In genomic region chr1:185853739-185854138, GRCh38 we compare ENCODE assay signal across 23 cellular contexts.
DNase-seq lines count a peak whose midpoint lies in the region; ATAC-seq, FAIRE-seq and TF ChIP-seq lines count a peak whose summit lies in the region.
"Had no signal": no experiment of that assay in that cellular context is flagged by ENCODE, and none has a peak within 500 bp of the region (broad histone marks: within the 10 kb centered on the region; RNA-seq: fewer than 3 reads in every experiment).

No MANE protein-coding gene starts in this region.

- H3K4me2 ChIP-seq in A549 = peak overlapping the region; percentile 48
- H3K4me2 ChIP-seq: KMS-11 had no signal

- no peak for TF ChIP-seq RAD21 in A549 (conservative IDR thresholded peaks at IDR 0.05 in 1 of 2, IDR thresholded peaks at IDR 0.05 in 1 of 2)

- TF ChIP-seq CTCF in A549 (IDR thresholded peaks at IDR 0.05) = no peak

- POLR2A ChIA-PET in A549 (lab: Yijun Ruan, JAX) = no interaction called here

- peak in 1 of 2 experiments; percentile 12 for DNase-seq in A549 (ENCODE audit: low read depth in 1 of 2, low spot score in 1 of 2)
- DNase-seq in HCEC 1CT = peak; percentile 51
- peak; percentile 58 for DNase-seq in amniotic epithelial cell (ENCODE audit: low read depth)
- DNase-seq in fibroblast of the conjunctiva (ENCODE audit: low read depth) = peak; percentile 52
- DNase-seq in cerebellum (ENCODE audit: low spot score) = no peak
- DNase-seq: ACHN; activated CD4-positive, alpha-beta T cell treated with anti-CD3 and anti-CD28 coated beads, Interleukin-2, amount 10 ng/mL, durations not matched to agents 7 days and 5 days; activated T-cell treated with anti-CD3 and anti-CD28 coated beads, Interleukin-2, amount 50 U/mL, for 4 hours; DMS79 treated with DMSO at 0.1 percent for 48 hours; effector CD4-positive, alpha-beta T cell; glutamatergic neuron; midbrain; NCI-H1930; NCI-H82; RPMI8226; stimulated activated CD4-positive, alpha-beta T cell treated with anti-CD3 and anti-CD28 coated beads, Interleukin-12 subunit alpha, Interleukin-12 subunit beta, amount 100 ng/mL, for 4 hours; substantia nigra had no signal

- no peak for TF ChIP-seq POLR2A in A549 (IDR thresholded peaks at IDR 0.05; ENCODE audit: low read length)

- ATAC-seq in A549 (no peak; a peak in 2 of 6 replicates), GM18511 (IDR thresholded peaks at IDR 0.05; ENCODE audit: unreplicated experiment) (no peak), GM18858 (IDR thresholded peaks at IDR 0.05; ENCODE audit: unreplicated experiment) (no peak), GM19452 (IDR thresholded peaks at IDR 0.05; ENCODE audit: unreplicated experiment) (no peak)
- ATAC-seq: activated T-cell treated with anti-CD3 and anti-CD28 coated beads, Interleukin-2, amount 50 U/mL, for 4 hours had no signal

- H3K9me3 ChIP-seq in A549 = no peaks in the 10 kb centered on the region

- no peak for FAIRE-seq in A549 (lab: Jason Lieb, UNC)
- FAIRE-seq: GM12891, islet of Langerhans had no signal

- TF ChIP-seq EP300 in A549 (IDR thresholded peaks at IDR 0.05) = no peak

- peaks cover 29% of the 10 kb centered on the region for H3K4me1 ChIP-seq in A549

- CTCF ChIA-PET in A549 (lab: Yijun Ruan, JAX) = no interaction called here

- no peak overlapping the region for H3K4me3 ChIP-seq in A549

- no peak overlapping the region for H3K27ac ChIP-seq in A549
- H3K27ac ChIP-seq: KMS-11 had no signal

- 8% methylated on average over 1 of the region's 1 CpG for WGBS in A549 (ENCODE audit: missing lambda C conversion rate)

TF ChIP-seq in A549, 52 proteins besides CTCF, POLR2A, EP300 and RAD21:
- no peak for TF ChIP-seq FOSL2 (IDR thresholded peaks at IDR 0.05)
- TF ChIP-seq FOSL2 (CRISPR knock-in tag; IDR thresholded peaks at IDR 0.05) = peak; percentile 54; the same call in 1 of the 2 replicates
- TF ChIP-seq ZNF302 (CRISPR knock-in tag; IDR thresholded peaks at IDR 0.05) = no peak
- no peak for TF ChIP-seq E2F6 (IDR thresholded peaks at IDR 0.05; ENCODE audit: borderline replicate concordance, low read depth)
- TF ChIP-seq BHLHE40 (IDR thresholded peaks at IDR 0.05; ENCODE audit: low read depth, low read length) = no peak
- no peak for TF ChIP-seq SMC3 (IDR thresholded peaks at IDR 0.05)
- no peak for TF ChIP-seq HDAC2 (IDR thresholded peaks at IDR 0.05)
- 0 out of 2 replicates have a peak, but pooled peaks have one; percentile 16 for TF ChIP-seq GATA3 (IDR thresholded peaks at IDR 0.05; ENCODE audit: borderline replicate concordance)
- 0 out of 2 replicates have a peak, but pooled peaks have one; percentile 18 for TF ChIP-seq JUNB (IDR thresholded peaks at IDR 0.05)
- no peak for TF ChIP-seq TP53 (CRISPR knock-in tag; IDR thresholded peaks at IDR 0.05)
- no peak for TF ChIP-seq MYC (IDR thresholded peaks at IDR 0.05; ENCODE audit: borderline replicate concordance, low read length)
